ENCODE assay signal across 1 cellular context in genomic region chr17:39926588-39927100, GRCh38.
TF ChIP-seq lines count a peak whose summit lies in the region.

No MANE protein-coding gene starts in this region.

TF ChIP-seq in IMR-90, 13 proteins besides CTCF, POLR2A, EP300 and RAD21 (continued from another document):
- no peak for TF ChIP-seq MXI1 (IDR thresholded peaks at IDR 0.05; ENCODE audit: borderline replicate concordance, low read depth, low read length)
